Comparison of ENCODE assay signal across 8 cellular contexts in genomic region chr14:21023817-21024667, GRCh38. TPM values are rescaled to one million over a fixed set of nuclear protein-coding genes. Genes with fewer than 3 reads are reported as not detected.
DNase-seq lines count a peak whose midpoint lies in the region; ATAC-seq and TF ChIP-seq lines count a peak whose summit lies in the region.

No MANE protein-coding gene starts in this region.

- H3K4me3 ChIP-seq in A673 (ENCODE audit: low read depth, low read length, poor library complexity, severe bottlenecking) (peak overlapping the region; percentile 73), PC-3 (ENCODE audit: low read length) (peak overlapping the region; percentile 58), duodenal mucosa (ENCODE audit: low read depth in 1 of 2, low read length in 2 of 2) (peak overlapping the region; percentile 67 to 89), muscle layer of colon (ENCODE audit: low read depth in 1 of 2, low read length in 2 of 2) (peak overlapping the region; percentile 77 to 87)

- H3K4me1 ChIP-seq in A673 (ENCODE audit: insufficient read depth, low read length, poor library complexity, severe bottlenecking), result peaks cover 5% of the 10 kb centered on the region
- 0 out of 2 replicates have a peak, but pooled peaks cover 4% of the 10 kb centered on the region for H3K4me1 ChIP-seq in PC-3 (ENCODE audit: insufficient read depth, low read length)
- peaks cover 19 to 20% of the 10 kb centered on the region in 2 donors for H3K4me1 ChIP-seq in duodenal mucosa (ENCODE audit: control insufficient read depth in 1 of 2, insufficient read depth in 2 of 2, low read length in 2 of 2)
- peaks cover 25% of the 10 kb centered on the region for H3K4me1 ChIP-seq in muscle layer of colon (ENCODE audit: insufficient read depth, low read length)

- intact Hi-C loops in A673 (cut with micrococcal nuclease; ENCODE audit: unreplicated experiment), result no loop called here
- intact Hi-C loops in PC-3 (cut with micrococcal nuclease), result no loop called here

- H3K9ac ChIP-seq in PC-3 (ENCODE audit: low read length) (no peak overlapping the region), duodenal mucosa (ENCODE audit: low read depth in 1 of 2, low read length in 2 of 2) (peak overlapping the region; percentile 81 to 95), muscle layer of colon (ENCODE audit: low read length) (peak overlapping the region; percentile 69)

- H3K79me2 ChIP-seq in PC-3 (ENCODE audit: low read length), result no peaks in the 10 kb centered on the region

- H3K9me3 ChIP-seq in A673 (ENCODE audit: low read depth, low read length, poor library complexity, severe bottlenecking) (no peaks in the 10 kb centered on the region), PC-3 (ENCODE audit: low read length) (no peaks in the 10 kb centered on the region), duodenal mucosa (ENCODE audit: control insufficient read depth in 1 of 2, low read length in 2 of 2) (no peaks in the 10 kb centered on the region), muscle layer of colon (ENCODE audit: low read length) (no peaks in the 10 kb centered on the region)

- peak overlapping the region; percentile 79 for H3K4me2 ChIP-seq in PC-3 (ENCODE audit: low read length)

- H3K27me3 ChIP-seq in A673 (replicated peaks; ENCODE audit: insufficient read depth, low read depth, low read length, poor library complexity), result no peaks in the 10 kb centered on the region
- H3K27me3 ChIP-seq in PC-3 (ENCODE audit: low read length), result peaks cover 67% of the 10 kb centered on the region
- no peaks in the 10 kb centered on the region for H3K27me3 ChIP-seq in duodenal mucosa (ENCODE audit: control insufficient read depth in 1 of 2, insufficient read depth in 2 of 2, low read length in 2 of 2)
- no peaks in the 10 kb centered on the region for H3K27me3 ChIP-seq in muscle layer of colon (ENCODE audit: control insufficient read depth in 1 of 2, insufficient read depth in 2 of 2, low read length in 2 of 2)

- BruUV-seq in A673 (replicated peaks; lab: Mats Ljungman, UMichigan) (no TSS peak), PC-3 (replicated peaks; lab: Mats Ljungman, UMichigan) (no TSS peak)

- TF ChIP-seq CTCF in A673 (conservative IDR thresholded peaks at IDR 0.05; ENCODE audit: low read depth, low read length), result no peak
- TF ChIP-seq CTCF in PC-3 (conservative IDR thresholded peaks at IDR 0.05; ENCODE audit: low read depth, low read length), result no peak

- ATAC-seq in PC-3 (no peak), HG03095 (IDR thresholded peaks at IDR 0.05; ENCODE audit: unreplicated experiment) (no peak)

- no peaks in the 10 kb centered on the region for H3K36me3 ChIP-seq in A673 (ENCODE audit: insufficient read depth, low read length, poor library complexity, severe bottlenecking)
- H3K36me3 ChIP-seq in PC-3 (ENCODE audit: low read depth, low read length), result no peaks in the 10 kb centered on the region
- H3K36me3 ChIP-seq in duodenal mucosa (ENCODE audit: control insufficient read depth in 1 of 2, insufficient read depth in 2 of 2, low read length in 2 of 2), result peaks cover 10 to 28% of the 10 kb centered on the region in 2 donors
- H3K36me3 ChIP-seq in muscle layer of colon (ENCODE audit: insufficient read depth, low read length), result peaks cover 29% of the 10 kb centered on the region

- H2AFZ ChIP-seq in PC-3 (ENCODE audit: low read length), result peak overlapping the region; percentile 55; the same call in 1 of the 2 replicates

- CTCF ChIA-PET in A673 (lab: Charles Lee) (interaction anchor here (2.6 kb wide), 1 partner anchor 9 kb away, joined by 7 read pairs; no protein-coding TSS in a partner anchor), PC-3 (lab: Charles Lee) (interaction anchor here (0.5 kb wide), 1 partner anchor 44 kb away, joined by 3 read pairs; no protein-coding TSS in a partner anchor)

- H3K27ac ChIP-seq in A673 (ENCODE audit: low read depth, low read length, poor library complexity, severe bottlenecking), result no peak overlapping the region
- H3K27ac ChIP-seq in PC-3 (ENCODE audit: low read length), result no peak overlapping the region
- H3K27ac ChIP-seq in duodenal mucosa (ENCODE audit: low read depth, low read length), result peak overlapping the region; percentile 13
- H3K27ac ChIP-seq in muscle layer of colon (ENCODE audit: low read depth, low read length), result peak overlapping the region; percentile 81

- H3K9me2 ChIP-seq in PC-3 (replicated peaks; ENCODE audit: low read length), result no peaks in the 10 kb centered on the region

- no peaks in the 10 kb centered on the region for H3F3A ChIP-seq in PC-3 (ENCODE audit: low read length, unreplicated experiment)

- H4K20me1 ChIP-seq in PC-3 (ENCODE audit: low read length), result no peaks in the 10 kb centered on the region

- POLR2A ChIA-PET in A673 (lab: Charles Lee; ENCODE audit: low non-redundant PET), result no interaction called here
- POLR2A ChIA-PET in PC-3 (lab: Charles Lee; ENCODE audit: unreplicated experiment), result no interaction called here

- DNase-seq in A673 (ENCODE audit: low spot score), result no peak
- DNase-seq in PC-3, result no peak
- no peak for DNase-seq in Kasumi-1 (lab: John Stamatoyannopoulos, UW)
- DNase-seq in GDM1 (lab: John Stamatoyannopoulos, UW), result no peak
- DNase-seq in GM19240 (ENCODE audit: insufficient read length, low spot score), result no peak

RNA-seq across cellular contexts. Expression of gene NDRG2, which starts 0.8 kb away (rescaled TPM):
- total RNA-seq in A673 (2021), result 8.0 and 17.1 TPM in 2 replicates
- 4.0 and 4.7 TPM in 2 replicates for total RNA-seq in PC-3 (2014; rRNA removed)

RNA-seq across cellular contexts. Expression of gene TPPP2, which starts 6.0 kb away (rescaled TPM):
- not detected in 2 replicates for total RNA-seq in A673 (2021)
- total RNA-seq in PC-3 (2014; rRNA removed), result not detected in 2 replicates

RNA-seq across cellular contexts. Expression of gene RNASE13, which starts 10.6 kb away (rescaled TPM):
- total RNA-seq in A673 (2021) (not detected in 2 replicates), PC-3 (2014; rRNA removed) (not detected in 2 replicates)

RNA-seq across cellular contexts. Expression of gene RNASE7, which starts 18.1 kb away (rescaled TPM):
- total RNA-seq in A673 (2021) (not detected in 2 replicates), PC-3 (2014; rRNA removed) (not detected in 2 replicates)

RNA-seq across cellular contexts. Expression of gene SLC39A2, which starts 24.9 kb away (rescaled TPM):
- not detected in 2 replicates for total RNA-seq in A673 (2021)
- total RNA-seq in PC-3 (2014; rRNA removed), result not detected in 2 replicates

Comparison
In these comparisons a context has a peak if more than half of its experiments do, and no peak if none do; other contexts are left out.
1. H3K27ac ChIP-seq: peak in duodenal mucosa (single experiment) and muscle layer of colon (single experiment); none in A673 (single experiment) and PC-3 (single experiment).
2. Peak in every context shown above with its lines, with median percentiles within 50 percentile points of each other: H3K4me3 ChIP-seq.